In genomic region chr14:65574611-65575010, GRCh38 we compare ENCODE assay signal across 21 cellular contexts.
DNase-seq lines count a peak whose midpoint lies in the region; FAIRE-seq and TF ChIP-seq lines count a peak whose summit lies in the region.
"Had no signal": no experiment of that assay in that cellular context is flagged by ENCODE, and none has a peak within 500 bp of the region (broad histone marks: within the 10 kb centered on the region; RNA-seq: fewer than 3 reads in every experiment).

No MANE protein-coding gene starts in this region.

- intact Hi-C loops in prostate gland (cut with DNase I) (no loop called here), posterior cingulate gyrus (cut with DNase I) (no loop called here)

- TF ChIP-seq CTCF in retinal pigment epithelial cell (conservative IDR thresholded peaks at IDR 0.05; ENCODE audit: low read depth, low read length) (no peak), prostate gland (IDR thresholded peaks at IDR 0.05) (no peak)

- H3K27me3 ChIP-seq in prostate gland (replicated peaks; ENCODE audit: insufficient read depth) = no peaks in the 10 kb centered on the region
- H3K27me3 ChIP-seq: BLaER1 had no signal

- H3K36me3 ChIP-seq in SK-N-MC (ENCODE audit: insufficient read depth, low read length) (peaks cover 4% of the 10 kb centered on the region; the same call in 1 of the 2 replicates), prostate gland (no peaks in the 10 kb centered on the region)

- H3K9ac ChIP-seq in SK-N-MC (ENCODE audit: insufficient read length) = peak overlapping the region; percentile 68
- H3K9ac ChIP-seq: BLaER1 had no signal

- no peaks in the 10 kb centered on the region for H3K4me1 ChIP-seq in prostate gland (replicated peaks)

- 75% methylated on average over 2 of the region's 2 CpGs for WGBS in prostate gland

- FAIRE-seq in GM19239 (lab: Jason Lieb, UNC) = no peak
- FAIRE-seq: GM12878 had no signal

- TF ChIP-seq POLR2A in prostate gland (IDR thresholded peaks at IDR 0.05) = no peak

- H3K4me3 ChIP-seq in SK-N-MC (peak overlapping the region; percentile 54), retinal pigment epithelial cell (ENCODE audit: low read length) (no peak overlapping the region), prostate gland (no peak overlapping the region)
- H3K4me3 ChIP-seq: BLaER1, GM12878 had no signal

- peak overlapping the region; percentile 99 for H3K27ac ChIP-seq in SK-N-MC
- H3K27ac ChIP-seq in prostate gland = no peak overlapping the region
- H3K27ac ChIP-seq: BLaER1, HL-60 had no signal

- H3K9me3 ChIP-seq in SK-N-MC (ENCODE audit: low read depth, low read length) (no peaks in the 10 kb centered on the region), prostate gland (no peaks in the 10 kb centered on the region)

- DNase-seq in COLO829 (ENCODE audit: low spot score) (peak; percentile 61), SK-N-MC (ENCODE audit: low read depth, low spot score) (peak; percentile 87), foreskin melanocyte (peak; percentile 91), retinal pigment epithelial cell (ENCODE audit: low read depth) (peak; percentile 32), prostate gland (ENCODE audit: low spot score) (no peak), D341Med (ENCODE audit: low spot score) (no peak), GM19239 (ENCODE audit: insufficient read length, low spot score) (no peak), posterior cingulate gyrus (no peak)
- DNase-seq: 8988T; Calu3; CD4-positive, alpha-beta memory T cell; DMS 273 treated with DMSO at 0.1 percent for 48 hours; DMS53; DND-41; EL; GOT3; H7; HFFc6 had no signal

Comparison
In these comparisons a context has a peak if more than half of its experiments do, and no peak if none do; other contexts are left out.
1. DNase-seq: peak in COLO829 (single experiment), SK-N-MC (single experiment), foreskin melanocyte (single experiment) and retinal pigment epithelial cell (single experiment); none in prostate gland (single experiment), D341Med (single experiment), GM19239 (single experiment) and posterior cingulate gyrus (0 of 10).